ENCODE assay signal across 15 cellular contexts in the genomic region with DNA sequence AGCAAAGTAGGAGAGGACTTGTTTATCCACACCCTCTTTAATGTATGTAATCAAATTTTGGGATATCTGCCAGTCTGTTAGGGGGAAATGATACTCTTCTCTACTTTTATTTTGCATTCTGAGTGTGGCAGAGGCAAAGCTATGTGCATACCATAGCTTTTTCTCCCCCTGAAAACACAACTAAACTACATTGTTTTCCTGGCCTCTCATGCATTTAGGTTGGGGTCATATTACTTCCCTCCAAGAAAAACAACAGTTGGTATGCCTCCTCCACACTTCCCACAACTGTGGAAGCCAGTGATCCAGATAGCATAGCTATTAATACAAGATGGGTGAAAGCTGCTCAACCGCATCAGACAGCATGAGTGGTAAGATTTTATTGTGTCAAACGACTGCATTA. TPM values are rescaled to one million over a fixed set of nuclear protein-coding genes. Genes with fewer than 3 reads are reported as not detected.
A peak's percentile ranks its signal among the peaks of the same experiment; 100 is the strongest.
DNase-seq lines count a peak whose midpoint lies in the region; ATAC-seq, FAIRE-seq and TF ChIP-seq lines count a peak whose summit lies in the region.
"Had no signal": no experiment of that assay in that cellular context is flagged by ENCODE, and none has a peak within 500 bp of the region (broad histone marks: within the 10 kb centered on the region; RNA-seq: fewer than 3 reads in every experiment).

No MANE protein-coding gene starts in this region.

- in situ Hi-C loops in K562 (cut with MboI) = no loop called here

- peak overlapping the region; percentile 12; the same call in 1 of the 2 replicates for H2AFZ ChIP-seq in K562 (ENCODE audit: low read depth, low read length)

- H3K27me3 ChIP-seq in MG63 (no peaks in the 10 kb centered on the region), K562 (ENCODE audit: control insufficient read depth in 2 of 2, insufficient read depth in 2 of 2, low read length in 2 of 2) (no peaks in the 10 kb centered on the region)

- H3K36me3 ChIP-seq in MG63 (peaks cover 22% of the 10 kb centered on the region), K562 (ENCODE audit: control insufficient read depth, insufficient read depth, low read length) (peaks cover 27% of the 10 kb centered on the region)

- peak; percentile 36 for DNase-seq in AG10803 (ENCODE audit: low read depth)
- peak; percentile 8 for DNase-seq in MG63
- DNase-seq in K562 (ENCODE audit: extremely low read depth in 1 of 4, low spot score in 3 of 4) = peak in 2 of 4 experiments; percentile 54 to 58
- DNase-seq in kidney glomerular epithelial cell (lab: John Stamatoyannopoulos, UW) = peak; percentile 89
- no peak for DNase-seq in GM19240 (ENCODE audit: insufficient read length, low spot score)
- no peak for DNase-seq in superior temporal gyrus (ENCODE audit: extremely low spot score)
- no peak for DNase-seq in stimulated activated naive CD4-positive, alpha-beta T cell treated with Interleukin-2 at 50 U/mL for 16 hours (lab: John Stamatoyannopoulos, UW)
- no peak for DNase-seq in posterior vena cava (ENCODE audit: low spot score)
- DNase-seq: activated CD4-positive, alpha-beta T cell treated with anti-CD3 and anti-CD28 coated beads, Interleukin-2, amount 10 ng/mL, durations not matched to agents 24 days and 14 days; activated naive CD8-positive, alpha-beta T cell treated with anti-CD3 and anti-CD28 coated beads, Interleukin-2, amount 10 ng/mL, durations not matched to agents 7 days and 5 days; DMS79; NCI-H1092; NCI-H510A had no signal

- no peak for TF ChIP-seq RAD21 in K562 (CRISPR knock-in tag; conservative IDR thresholded peaks at IDR 0.05 in 1 of 2, IDR thresholded peaks at IDR 0.05 in 1 of 2)

- peak; percentile 36 for ATAC-seq in K562

- H3K27ac ChIP-seq in K562 (ENCODE audit: extremely low read depth, low read depth, low read length) = peak overlapping the region; percentile 41; the same call in 1 of the 3 replicates
- H3K27ac ChIP-seq: RWPE1 had no signal

- peak; percentile 37 for FAIRE-seq in K562 (lab: Jason Lieb, UNC)
- FAIRE-seq: colon had no signal

- CTCF ChIA-PET in K562 (lab: Yijun Ruan, JAX; ENCODE audit: low intra/inter-chr PET ratio) = no interaction called here

- 5% methylated on average over 2 of the region's 2 CpGs for WGBS in K562 (ENCODE audit: insufficient coverage, low coverage, missing lambda C conversion rate)

- peaks cover 7% of the 10 kb centered on the region; the same call in 1 of the 2 replicates for H4K20me1 ChIP-seq in K562 (replicated peaks; ENCODE audit: control insufficient read depth, insufficient read depth, low read length)

- no peak overlapping the region for H3K4me3 ChIP-seq in AG10803 (ENCODE audit: low read length)
- H3K4me3 ChIP-seq in MG63 = no peak overlapping the region
- H3K4me3 ChIP-seq in K562 = no peak overlapping the region

- H3K79me2 ChIP-seq in K562 (ENCODE audit: control insufficient read depth, insufficient read depth, low read length) = peaks cover 16% of the 10 kb centered on the region

- peaks cover 3 to 21% of the 10 kb centered on the region in 2 experiments; a peak in 4 of 5 replicates for H3K4me1 ChIP-seq in K562 (replicated peaks in 1 of 2; ENCODE audit: control insufficient read depth in 2 of 2, insufficient read depth in 2 of 2, low read length in 2 of 2)

- no TSS peak for BruUV-seq in K562 (replicated peaks; lab: Mats Ljungman, UMichigan)

- TF ChIP-seq CTCF in AG10803 (conservative IDR thresholded peaks at IDR 0.05; ENCODE audit: low read length) = no peak
- no peak for TF ChIP-seq CTCF in K562 (IDR thresholded peaks at IDR 0.05 in 2 of 3, conservative IDR thresholded peaks at IDR 0.05 in 1 of 3; ENCODE audit: insufficient read depth in 2 of 3, low read depth in 1 of 3, low read length in 3 of 3)

- no peak overlapping the region for H3K9ac ChIP-seq in K562 (ENCODE audit: insufficient read depth in 1 of 2, low read depth in 2 of 2, low read length in 2 of 2)

- no peak for TF ChIP-seq POLR2A in K562 (conservative IDR thresholded peaks at IDR 0.05)

- intact Hi-C loops in K562 (cut with micrococcal nuclease) (no loop called here), posterior vena cava (cut with DNase I) (no loop called here)

- POLR2A ChIA-PET in K562 (lab: Yijun Ruan, JAX) = interaction anchor here (0.6 to 1.3 kb wide), 5 partner anchors 8 to 34 kb away, joined by 3 to 5 read pairs (median 3); no protein-coding TSS in a partner anchor

- H3K9me3 ChIP-seq in MG63 (no peaks in the 10 kb centered on the region), K562 (replicated peaks; ENCODE audit: control insufficient read depth, insufficient read depth, low read depth, low read length) (no peaks in the 10 kb centered on the region)

- no peaks in the 10 kb centered on the region for H3K9me1 ChIP-seq in K562 (ENCODE audit: control insufficient read depth, insufficient read depth, low read length)

- peak; percentile 55; the same call in 1 of the 2 replicates for TF ChIP-seq EP300 in K562 (IDR thresholded peaks at IDR 0.05; ENCODE audit: low read length)

- no peak overlapping the region for H3K4me2 ChIP-seq in K562 (ENCODE audit: insufficient read depth, low read length)

TF ChIP-seq in K562, 482 proteins besides CTCF, POLR2A, EP300 and RAD21 (continues in another document):
- TF ChIP-seq SMARCA4 (IDR thresholded peaks at IDR 0.05) = 0 out of 2 replicates have a peak, but pooled peaks have one; percentile 43
- 0 out of 2 replicates have a peak, but pooled peaks have one; percentile 21 for TF ChIP-seq SMARCE1 (IDR thresholded peaks at IDR 0.05)
- no peak for TF ChIP-seq SRSF9 (IDR thresholded peaks at IDR 0.05; ENCODE audit: borderline replicate concordance, low read depth, low read length)

RNA-seq across cellular contexts. Expression of a gene that starts 6.9 kb away (rescaled TPM):
- 2,383 and 4,340 TPM in 2 replicates for total RNA-seq in MG63 (2014; rRNA removed; shearing (Covaris generic); ENCODE audit: low replicate concordance)
- 238 and 411 TPM in 2 replicates for total RNA-seq in K562 (2011; cell fraction: chromatin; rRNA removed; ENCODE audit: low replicate concordance)
- total RNA-seq in K562 (2011; cell fraction: nucleolus; rRNA removed) = 765 and 867 TPM in 2 replicates
- 735 and 1,463 TPM in 2 replicates for total RNA-seq in K562 (2011; cell fraction: nucleoplasm; rRNA removed)
- total RNA-seq in K562 (2014; rRNA removed) = 2,466 and 2,533 TPM in 2 replicates
- 1,923 and 2,393 TPM in 2 replicates for total RNA-seq in K562 (2014; rRNA removed; fragmentation: Illumina TruSeq; extraction: Trizol)
- 2,774 and 3,068 TPM in 2 replicates for total RNA-seq in K562 (2015; rRNA removed; fragmentation: Illumina TruSeq; extraction: Trizol)
- 2,579 and 2,753 TPM in 2 replicates for total RNA-seq in K562 (2021)
- 4,017 and 4,081 TPM in 2 replicates for polyA plus RNA-seq in K562 (2011; rRNA removed)
- 6,575 and 7,027 TPM in 2 replicates for polyA plus RNA-seq in K562 (2011; cell fraction: cytosol; rRNA removed)
- 1,268 and 2,124 TPM in 2 replicates for polyA plus RNA-seq in K562 (2011; cell fraction: nucleus; rRNA removed)
- polyA plus RNA-seq in K562 (2012) = 3,041 and 6,015 TPM in 2 replicates
- 3,791 and 3,928 TPM in 2 replicates for polyA plus RNA-seq in K562 (2014; fragmentation: Illumina TruSeq; extraction: Trizol)
- 1,000 to 10,000 TPM; 7,800 to 8,850 TPM for polyA plus RNA-seq in K562 (2014; fragmentation: Nextera tagmentation; extraction: Ambion mirVana)
- 5,148 and 5,287 TPM in 2 replicates for polyA plus RNA-seq in K562 (2014; rRNA removed)
- polyA minus RNA-seq in K562 (2011; rRNA and poly(A)+ RNA removed) = 1,404 and 1,476 TPM in 2 replicates
- 1,271 and 1,367 TPM in 2 replicates for polyA minus RNA-seq in K562 (2011; cell fraction: cytosol; rRNA and poly(A)+ RNA removed)
- 253 and 438 TPM in 2 replicates for polyA minus RNA-seq in K562 (2011; cell fraction: nucleus; rRNA and poly(A)+ RNA removed)
- total RNA-seq in posterior vena cava = 1,000 to 10,000 TPM; 1,213 to 1,232 TPM

RNA-seq across cellular contexts. Expression of a gene that starts 7.0 kb away (rescaled TPM):
- 9.9 and 12.9 TPM in 2 replicates for total RNA-seq in MG63 (2014; rRNA removed; shearing (Covaris generic); ENCODE audit: low replicate concordance)
- 6.4 and 13.1 TPM in 2 replicates for total RNA-seq in K562 (2011; cell fraction: chromatin; rRNA removed; ENCODE audit: low replicate concordance)
- total RNA-seq in K562 (2011; cell fraction: nucleolus; rRNA removed) = 4.0 and 4.3 TPM in 2 replicates
- 11.9 and 17.8 TPM in 2 replicates for total RNA-seq in K562 (2011; cell fraction: nucleoplasm; rRNA removed)
- total RNA-seq in K562 (2014; rRNA removed) (5.5 and 6.1 TPM in 2 replicates), K562 (2014; rRNA removed; fragmentation: Illumina TruSeq; extraction: Trizol) (8.4 TPM in 2 replicates), K562 (2015; rRNA removed; fragmentation: Illumina TruSeq; extraction: Trizol) (10.3 and 10.8 TPM in 2 replicates), K562 (2021) (4.3 and 5.1 TPM in 2 replicates), posterior vena cava (10 to 100 TPM; 12.6 to 15.1 TPM)
- polyA plus RNA-seq in K562 (2011; rRNA removed) (5.3 and 7.1 TPM in 2 replicates), K562 (2014; fragmentation: Illumina TruSeq; extraction: Trizol) (5.9 and 6.9 TPM in 2 replicates), K562 (2014; fragmentation: Nextera tagmentation; extraction: Ambion mirVana) (1 to 10 TPM; 5.5 to 5.6 TPM), K562 (2014; rRNA removed) (6.3 and 6.4 TPM in 2 replicates)
- polyA plus RNA-seq in K562 (2011; cell fraction: cytosol; rRNA removed) = 1.6 and 3.9 TPM in 2 replicates
- 3.1 and 3.7 TPM in 2 replicates for polyA plus RNA-seq in K562 (2011; cell fraction: nucleus; rRNA removed)
- polyA plus RNA-seq in K562 (2012) = 3.6 and 4.8 TPM in 2 replicates
- polyA minus RNA-seq in K562 (2011; rRNA and poly(A)+ RNA removed) = 6.5 and 8.6 TPM in 2 replicates
- polyA minus RNA-seq in K562 (2011; cell fraction: cytosol; rRNA and poly(A)+ RNA removed) = 2.4 and 2.7 TPM in 2 replicates
- 6.5 and 9.6 TPM in 2 replicates for polyA minus RNA-seq in K562 (2011; cell fraction: nucleus; rRNA and poly(A)+ RNA removed)

RNA-seq across cellular contexts. Expression of a gene that starts 21.3 kb away (rescaled TPM):
- total RNA-seq in MG63 (2014; rRNA removed; shearing (Covaris generic); ENCODE audit: low replicate concordance) = 5.9 and 9.7 TPM in 2 replicates
- 2.5 and 9.3 TPM in 2 replicates for total RNA-seq in K562 (2011; cell fraction: chromatin; rRNA removed; ENCODE audit: low replicate concordance)
- total RNA-seq in K562 (2011; cell fraction: nucleolus; rRNA removed) = 1.5 and 1.7 TPM in 2 replicates
- total RNA-seq in K562 (2011; cell fraction: nucleoplasm; rRNA removed) = 2.7 and 3.3 TPM in 2 replicates
- total RNA-seq in K562 (2014; rRNA removed) = 2.6 and 2.9 TPM in 2 replicates
- total RNA-seq in K562 (2014; rRNA removed; fragmentation: Illumina TruSeq; extraction: Trizol) = 4.8 and 5.7 TPM in 2 replicates
- 3.2 and 3.6 TPM in 2 replicates for total RNA-seq in K562 (2015; rRNA removed; fragmentation: Illumina TruSeq; extraction: Trizol)
- total RNA-seq in K562 (2021) = 4.2 and 5.5 TPM in 2 replicates
- 1.6 and 2.5 TPM in 2 replicates for polyA plus RNA-seq in K562 (2011; rRNA removed)
- polyA plus RNA-seq in K562 (2011; cell fraction: cytosol; rRNA removed) = 0.51 and 0.77 TPM in 2 replicates
- 0.67 and 1.1 TPM in 2 replicates for polyA plus RNA-seq in K562 (2011; cell fraction: nucleus; rRNA removed)
- 1.9 and 2.7 TPM in 2 replicates for polyA plus RNA-seq in K562 (2012)
- 3.2 and 3.3 TPM in 2 replicates for polyA plus RNA-seq in K562 (2014; fragmentation: Illumina TruSeq; extraction: Trizol)
- 1 to 10 TPM; 1.2 TPM for polyA plus RNA-seq in K562 (2014; fragmentation: Nextera tagmentation; extraction: Ambion mirVana)
- polyA plus RNA-seq in K562 (2014; rRNA removed) = 1.3 and 2.2 TPM in 2 replicates
- polyA minus RNA-seq in K562 (2011; rRNA and poly(A)+ RNA removed) = 11.3 and 12.5 TPM in 2 replicates
- 3.2 and 3.5 TPM in 2 replicates for polyA minus RNA-seq in K562 (2011; cell fraction: cytosol; rRNA and poly(A)+ RNA removed)
- polyA minus RNA-seq in K562 (2011; cell fraction: nucleus; rRNA and poly(A)+ RNA removed) = 1.3 and 2.7 TPM in 2 replicates
- 10 to 100 TPM; 28.9 to 31.5 TPM for total RNA-seq in posterior vena cava

Comparison
In these comparisons a context has a peak if more than half of its experiments do, and no peak if none do; other contexts are left out.
1. DNase-seq: peak in AG10803 (single experiment), MG63 (single experiment) and kidney glomerular epithelial cell (single experiment); none in GM19240 (single experiment), superior temporal gyrus (single experiment), stimulated activated naive CD4-positive, alpha-beta T cell treated with Interleukin-2 at 50 U/mL for 16 hours (single experiment) and posterior vena cava (single experiment).